In the genomic region with DNA sequence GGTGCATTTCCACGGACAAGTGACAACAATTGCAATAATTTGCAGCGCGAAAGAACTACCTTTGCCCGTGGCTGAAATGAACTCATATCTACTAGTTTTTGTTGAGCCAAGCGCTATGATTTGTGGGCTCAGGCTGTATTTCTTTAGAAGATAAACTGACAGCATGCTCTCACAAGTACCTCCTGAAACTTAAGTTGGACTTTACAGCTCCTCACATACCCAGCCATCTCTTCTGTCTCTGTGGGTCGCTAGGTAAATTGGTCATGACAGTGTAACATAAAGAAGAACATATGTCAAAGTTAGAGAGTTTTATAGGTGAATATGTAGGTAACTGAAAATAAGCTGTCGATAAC, we compare ENCODE assay signal across 8 cellular contexts. TPM values are rescaled to one million over a fixed set of nuclear protein-coding genes. Genes with fewer than 3 reads are reported as not detected.
DNase-seq lines count a peak whose midpoint lies in the region; ATAC-seq and TF ChIP-seq lines count a peak whose summit lies in the region.

No MANE protein-coding gene starts in this region.

- peaks cover 34% of the 10 kb centered on the region for H3K4me1 Mint-ChIP-seq in activated T-cell treated with anti-CD3 and anti-CD28 coated beads, Interleukin-2, amount 50 U/mL, for 4 hours (ENCODE audit: low read depth)
- peaks cover 25% of the 10 kb centered on the region for H3K4me1 Mint-ChIP-seq in mesothelial cell of epicardium

- H3K9me3 Mint-ChIP-seq in activated T-cell treated with anti-CD3 and anti-CD28 coated beads, Interleukin-2, amount 50 U/mL, for 4 hours, result peaks cover 5% of the 10 kb centered on the region
- no peaks in the 10 kb centered on the region for H3K9me3 Mint-ChIP-seq in mesothelial cell of epicardium

- H3K36me3 ChIP-seq in HUES6 (ENCODE audit: control insufficient read depth, insufficient read depth, low read length) (peaks cover 8% of the 10 kb centered on the region), breast epithelium (no peaks in the 10 kb centered on the region)

- H3K4me1 ChIP-seq in HUES6 (ENCODE audit: control insufficient read depth, insufficient read depth, low read length) (0 out of 2 replicates have a peak, but pooled peaks cover 8% of the 10 kb centered on the region), breast epithelium (no peaks in the 10 kb centered on the region)

- H3K27me3 Mint-ChIP-seq in activated T-cell treated with anti-CD3 and anti-CD28 coated beads, Interleukin-2, amount 50 U/mL, for 4 hours (ENCODE audit: low read depth), result no peaks in the 10 kb centered on the region
- H3K27me3 Mint-ChIP-seq in mesothelial cell of epicardium (ENCODE audit: low read depth), result peaks cover under 1% of the 10 kb centered on the region

- no peak for TF ChIP-seq POLR2A in breast epithelium (IDR thresholded peaks at IDR 0.05)

- peaks cover 2% of the 10 kb centered on the region for H3K36me3 Mint-ChIP-seq in activated T-cell treated with anti-CD3 and anti-CD28 coated beads, Interleukin-2, amount 50 U/mL, for 4 hours (ENCODE audit: insufficient read depth)
- peaks cover 1% of the 10 kb centered on the region for H3K36me3 Mint-ChIP-seq in mesothelial cell of epicardium

- H3K27ac ChIP-seq in HUES6 (ENCODE audit: low read depth, low read length) (no peak overlapping the region), breast epithelium (peak overlapping the region; percentile 79 to 87)

- H3K27me3 ChIP-seq in HUES6 (ENCODE audit: control insufficient read depth, insufficient read depth, low read length) (no peaks in the 10 kb centered on the region), breast epithelium (no peaks in the 10 kb centered on the region)

- H3K9ac ChIP-seq in HUES6 (ENCODE audit: low read length), result peak overlapping the region; percentile 43

- peak overlapping the region; percentile 87 for H3K27ac Mint-ChIP-seq in mesothelial cell of epicardium

- ATAC-seq in activated T-cell treated with anti-CD3 and anti-CD28 coated beads, Interleukin-2, amount 50 U/mL, for 4 hours, result no peak
- ATAC-seq in HG03457 (IDR thresholded peaks at IDR 0.05; ENCODE audit: unreplicated experiment), result no peak

- TF ChIP-seq CTCF in breast epithelium (IDR thresholded peaks at IDR 0.05) (no peak), mesothelial cell of epicardium (IDR thresholded peaks at IDR 0.05; ENCODE audit: unreplicated experiment) (no peak)

- H3K4me3 ChIP-seq in HUES6 (ENCODE audit: low read depth, low read length) (peak overlapping the region; percentile 91), breast epithelium (peak overlapping the region; percentile 82 to 98 (median 95))

- DNase-seq in activated T-cell treated with anti-CD3 and anti-CD28 coated beads, Interleukin-2, amount 50 U/mL, for 4 hours, result no peak
- DNase-seq in activated T-cell treated with anti-CD3 and anti-CD28 coated beads, Interleukin-2, amount 50 U/mL, for 48 hours, result no peak
- DNase-seq in breast epithelium (ENCODE audit: low spot score in 2 of 2) (no peak), mesothelial cell of epicardium (ENCODE audit: low spot score in 2 of 2, unreplicated experiment in 2 of 2) (no peak), NCI-H510A treated with DMSO at 0.1 percent for 48 hours (lab: John Stamatoyannopoulos, UW) (no peak), activated gamma-delta T cell (lab: John Stamatoyannopoulos, UW) (no peak)

- peak overlapping the region; percentile 97 for H3K4me3 Mint-ChIP-seq in activated T-cell treated with anti-CD3 and anti-CD28 coated beads, Interleukin-2, amount 50 U/mL, for 4 hours
- peak overlapping the region; percentile 92 for H3K4me3 Mint-ChIP-seq in mesothelial cell of epicardium

- intact Hi-C loops in breast epithelium (cut with DNase I; ENCODE audit: low total_unique reads), result no loop called here

- H3K9me3 ChIP-seq in HUES6 (ENCODE audit: control insufficient read depth, insufficient read depth, low read depth, low read length) (no peaks in the 10 kb centered on the region), breast epithelium (no peaks in the 10 kb centered on the region)

RNA-seq across cellular contexts. Expression of gene COG6, which starts 0.8 kb away (rescaled TPM):
- total RNA-seq in activated T-cell treated with anti-CD3 and anti-CD28 coated beads, Interleukin-2, amount 50 U/mL, for 4 hours, result 10 to 100 TPM; 20.5 to 27.1 (median 20.8) TPM
- total RNA-seq in breast epithelium (10 to 100 TPM; 20.5 to 32.2 (median 21.6) TPM), mesothelial cell of epicardium (47.8 to 54.4 TPM (median 49.4 TPM) in 3 replicates)

RNA-seq across cellular contexts. Expression of gene LHFPL6, which starts 53.3 kb away (rescaled TPM):
- 1 to 10 TPM; 1.0 to 4.3 (median 4.3) TPM for total RNA-seq in activated T-cell treated with anti-CD3 and anti-CD28 coated beads, Interleukin-2, amount 50 U/mL, for 4 hours
- total RNA-seq in breast epithelium, result 10 to 100 TPM; 54.2 to 99.6 (median 91.7) TPM
- 18.2 to 20.2 TPM (median 19.0 TPM) in 3 replicates for total RNA-seq in mesothelial cell of epicardium
